ENCODE assay signal across 1 cellular context in the genomic region with DNA sequence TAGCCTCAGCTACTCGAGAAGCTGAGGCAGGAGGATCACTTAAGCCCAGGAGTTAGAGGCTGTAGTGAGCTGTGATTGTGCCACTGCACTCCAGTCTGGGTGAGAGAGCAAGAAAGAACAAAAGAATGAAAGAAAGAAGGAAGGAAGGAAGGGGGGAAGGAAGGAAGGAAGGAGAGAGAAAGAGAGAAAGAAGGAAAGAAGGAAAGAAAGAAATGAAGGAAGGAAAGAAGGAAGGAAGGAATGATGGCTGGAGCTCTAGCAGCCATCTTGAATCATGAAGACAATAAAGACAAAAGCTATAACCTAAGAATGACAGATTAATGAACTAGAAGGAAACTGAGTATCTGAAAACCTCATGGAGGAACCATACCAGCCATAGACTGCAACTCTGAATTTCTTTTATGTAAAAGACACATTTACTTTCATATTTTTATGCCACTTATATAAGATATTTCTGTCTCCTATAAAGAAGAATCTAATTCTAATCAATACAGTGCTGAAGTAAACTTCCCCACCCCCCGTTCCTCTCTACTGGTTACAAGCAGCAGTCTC.
TF ChIP-seq lines count a peak whose summit lies in the region.

No MANE protein-coding gene starts in this region.

TF ChIP-seq in K562, 482 proteins besides CTCF, POLR2A, EP300 and RAD21 (continued from another document):
- no peak for TF ChIP-seq HSF4 (CRISPR knock-in tag; IDR thresholded peaks at IDR 0.05; ENCODE audit: borderline replicate concordance)
- no peak for TF ChIP-seq JUNB (CRISPR knock-in tag; conservative IDR thresholded peaks at IDR 0.05)
- TF ChIP-seq ZSCAN32 (CRISPR knock-in tag; IDR thresholded peaks at IDR 0.05): no peak
- TF ChIP-seq KDM5B (IDR thresholded peaks at IDR 0.05; ENCODE audit: insufficient replicate concordance, low read depth, low read length): no peak
- no peak for TF ChIP-seq RBM15 (IDR thresholded peaks at IDR 0.05; ENCODE audit: insufficient read depth, low read length)
- no peak for TF ChIP-seq YY1 (IDR thresholded peaks at IDR 0.05; ENCODE audit: borderline replicate concordance in 1 of 3, control insufficient read depth in 1 of 3, extremely low read depth in 1 of 3, insufficient read depth in 3 of 3, insufficient read length in 1 of 3, insufficient replicate concordance in 2 of 3, low read depth in 1 of 3, low read length in 2 of 3)
- no peak for TF ChIP-seq ZNF41 (CRISPR knock-in tag; conservative IDR thresholded peaks at IDR 0.05)
- TF ChIP-seq RBM14 (IDR thresholded peaks at IDR 0.05; ENCODE audit: borderline replicate concordance, insufficient read depth, low read depth, low read length): no peak
- no peak for TF ChIP-seq C11orf30 (IDR thresholded peaks at IDR 0.05; ENCODE audit: low read depth)
- peak; percentile 56; the same call in 1 of the 2 replicates for TF ChIP-seq PHB2 (IDR thresholded peaks at IDR 0.05; ENCODE audit: low read depth)
- TF ChIP-seq NFRKB (IDR thresholded peaks at IDR 0.05; ENCODE audit: low read depth): 0 out of 2 replicates have a peak, but pooled peaks have one; percentile 33
- no peak for TF ChIP-seq XRCC3 (IDR thresholded peaks at IDR 0.05)
- no peak for TF ChIP-seq HIVEP1 (CRISPR knock-in tag; IDR thresholded peaks at IDR 0.05)
- no peak for TF ChIP-seq CHCHD3 (CRISPR knock-in tag; IDR thresholded peaks at IDR 0.05)
- TF ChIP-seq, protein P1, sequence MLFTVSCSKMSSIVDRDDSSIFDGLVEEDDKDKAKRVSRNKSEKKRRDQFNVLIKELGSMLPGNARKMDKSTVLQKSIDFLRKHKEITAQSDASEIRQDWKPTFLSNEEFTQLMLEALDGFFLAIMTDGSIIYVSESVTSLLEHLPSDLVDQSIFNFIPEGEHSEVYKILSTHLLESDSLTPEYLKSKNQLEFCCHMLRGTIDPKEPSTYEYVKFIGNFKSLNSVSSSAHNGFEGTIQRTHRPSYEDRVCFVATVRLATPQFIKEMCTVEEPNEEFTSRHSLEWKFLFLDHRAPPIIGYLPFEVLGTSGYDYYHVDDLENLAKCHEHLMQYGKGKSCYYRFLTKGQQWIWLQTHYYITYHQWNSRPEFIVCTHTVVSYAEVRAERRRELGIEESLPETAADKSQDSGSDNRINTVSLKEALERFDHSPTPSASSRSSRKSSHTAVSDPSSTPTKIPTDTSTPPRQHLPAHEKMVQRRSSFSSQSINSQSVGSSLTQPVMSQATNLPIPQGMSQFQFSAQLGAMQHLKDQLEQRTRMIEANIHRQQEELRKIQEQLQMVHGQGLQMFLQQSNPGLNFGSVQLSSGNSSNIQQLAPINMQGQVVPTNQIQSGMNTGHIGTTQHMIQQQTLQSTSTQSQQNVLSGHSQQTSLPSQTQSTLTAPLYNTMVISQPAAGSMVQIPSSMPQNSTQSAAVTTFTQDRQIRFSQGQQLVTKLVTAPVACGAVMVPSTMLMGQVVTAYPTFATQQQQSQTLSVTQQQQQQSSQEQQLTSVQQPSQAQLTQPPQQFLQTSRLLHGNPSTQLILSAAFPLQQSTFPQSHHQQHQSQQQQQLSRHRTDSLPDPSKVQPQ (CRISPR knock-in tag; IDR thresholded peaks at IDR 0.05; ENCODE audit: borderline replicate concordance): no peak
- TF ChIP-seq, protein P2, sequence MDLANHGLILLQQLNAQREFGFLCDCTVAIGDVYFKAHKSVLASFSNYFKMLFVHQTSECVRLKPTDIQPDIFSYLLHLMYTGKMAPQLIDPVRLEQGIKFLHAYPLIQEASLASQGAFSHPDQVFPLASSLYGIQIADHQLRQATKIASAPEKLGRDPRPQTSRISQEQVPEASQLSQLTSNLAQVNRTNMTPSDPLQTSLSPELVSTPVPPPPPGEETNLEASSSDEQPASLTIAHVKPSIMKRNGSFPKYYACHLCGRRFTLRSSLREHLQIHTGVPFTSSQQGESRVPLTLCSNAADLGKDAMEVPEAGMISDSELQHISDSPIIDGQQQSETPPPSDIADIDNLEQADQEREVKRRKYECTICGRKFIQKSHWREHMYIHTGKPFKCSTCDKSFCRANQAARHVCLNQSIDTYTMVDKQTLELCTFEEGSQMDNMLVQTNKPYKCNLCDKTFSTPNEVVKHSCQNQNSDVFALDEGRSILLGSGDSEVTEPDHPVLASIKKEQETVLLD (IDR thresholded peaks at IDR 0.05): no peak
- TF ChIP-seq, protein P3, sequence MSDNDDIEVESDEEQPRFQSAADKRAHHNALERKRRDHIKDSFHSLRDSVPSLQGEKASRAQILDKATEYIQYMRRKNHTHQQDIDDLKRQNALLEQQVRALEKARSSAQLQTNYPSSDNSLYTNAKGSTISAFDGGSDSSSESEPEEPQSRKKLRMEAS (CRISPR knock-in tag; IDR thresholded peaks at IDR 0.05): no peak
- TF ChIP-seq, protein P4, sequence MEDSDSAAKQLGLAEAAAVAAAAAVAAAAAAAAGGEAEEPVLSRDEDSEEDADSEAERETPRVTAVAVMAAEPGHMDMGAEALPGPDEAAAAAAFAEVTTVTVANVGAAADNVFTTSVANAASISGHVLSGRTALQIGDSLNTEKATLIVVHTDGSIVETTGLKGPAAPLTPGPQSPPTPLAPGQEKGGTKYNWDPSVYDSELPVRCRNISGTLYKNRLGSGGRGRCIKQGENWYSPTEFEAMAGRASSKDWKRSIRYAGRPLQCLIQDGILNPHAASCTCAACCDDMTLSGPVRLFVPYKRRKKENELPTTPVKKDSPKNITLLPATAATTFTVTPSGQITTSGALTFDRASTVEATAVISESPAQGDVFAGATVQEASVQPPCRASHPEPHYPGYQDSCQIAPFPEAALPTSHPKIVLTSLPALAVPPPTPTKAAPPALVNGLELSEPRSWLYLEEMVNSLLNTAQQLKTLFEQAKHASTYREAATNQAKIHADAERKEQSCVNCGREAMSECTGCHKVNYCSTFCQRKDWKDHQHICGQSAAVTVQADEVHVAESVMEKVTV (CRISPR knock-in tag; IDR thresholded peaks at IDR 0.05): no peak
- TF ChIP-seq PCBP2 (IDR thresholded peaks at IDR 0.05; ENCODE audit: low read depth, low read length, poor library complexity, severe bottlenecking): no peak
- TF ChIP-seq ATF7 (IDR thresholded peaks at IDR 0.05): no peak
- TF ChIP-seq IRF2 (CRISPR knock-in tag; IDR thresholded peaks at IDR 0.05): no peak
- TF ChIP-seq, protein P5, sequence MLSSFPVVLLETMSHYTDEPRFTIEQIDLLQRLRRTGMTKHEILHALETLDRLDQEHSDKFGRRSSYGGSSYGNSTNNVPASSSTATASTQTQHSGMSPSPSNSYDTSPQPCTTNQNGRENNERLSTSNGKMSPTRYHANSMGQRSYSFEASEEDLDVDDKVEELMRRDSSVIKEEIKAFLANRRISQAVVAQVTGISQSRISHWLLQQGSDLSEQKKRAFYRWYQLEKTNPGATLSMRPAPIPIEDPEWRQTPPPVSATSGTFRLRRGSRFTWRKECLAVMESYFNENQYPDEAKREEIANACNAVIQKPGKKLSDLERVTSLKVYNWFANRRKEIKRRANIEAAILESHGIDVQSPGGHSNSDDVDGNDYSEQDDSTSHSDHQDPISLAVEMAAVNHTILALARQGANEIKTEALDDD (IDR thresholded peaks at IDR 0.05): no peak
- TF ChIP-seq, protein P6, sequence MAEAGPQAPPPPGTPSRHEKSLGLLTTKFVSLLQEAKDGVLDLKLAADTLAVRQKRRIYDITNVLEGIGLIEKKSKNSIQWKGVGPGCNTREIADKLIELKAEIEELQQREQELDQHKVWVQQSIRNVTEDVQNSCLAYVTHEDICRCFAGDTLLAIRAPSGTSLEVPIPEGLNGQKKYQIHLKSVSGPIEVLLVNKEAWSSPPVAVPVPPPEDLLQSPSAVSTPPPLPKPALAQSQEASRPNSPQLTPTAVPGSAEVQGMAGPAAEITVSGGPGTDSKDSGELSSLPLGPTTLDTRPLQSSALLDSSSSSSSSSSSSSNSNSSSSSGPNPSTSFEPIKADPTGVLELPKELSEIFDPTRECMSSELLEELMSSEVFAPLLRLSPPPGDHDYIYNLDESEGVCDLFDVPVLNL (CRISPR knock-in tag; IDR thresholded peaks at IDR 0.05; ENCODE audit: low read depth): no peak
- no peak for TF ChIP-seq ZNF175 (CRISPR knock-in tag; IDR thresholded peaks at IDR 0.05; ENCODE audit: low read depth)
- TF ChIP-seq EZH2 (IDR thresholded peaks at IDR 0.05; ENCODE audit: borderline replicate concordance, low read depth, low read length): no peak
- TF ChIP-seq KAT2B (IDR thresholded peaks at IDR 0.05; ENCODE audit: low read depth, low read length): no peak
- TF ChIP-seq, protein P7, sequence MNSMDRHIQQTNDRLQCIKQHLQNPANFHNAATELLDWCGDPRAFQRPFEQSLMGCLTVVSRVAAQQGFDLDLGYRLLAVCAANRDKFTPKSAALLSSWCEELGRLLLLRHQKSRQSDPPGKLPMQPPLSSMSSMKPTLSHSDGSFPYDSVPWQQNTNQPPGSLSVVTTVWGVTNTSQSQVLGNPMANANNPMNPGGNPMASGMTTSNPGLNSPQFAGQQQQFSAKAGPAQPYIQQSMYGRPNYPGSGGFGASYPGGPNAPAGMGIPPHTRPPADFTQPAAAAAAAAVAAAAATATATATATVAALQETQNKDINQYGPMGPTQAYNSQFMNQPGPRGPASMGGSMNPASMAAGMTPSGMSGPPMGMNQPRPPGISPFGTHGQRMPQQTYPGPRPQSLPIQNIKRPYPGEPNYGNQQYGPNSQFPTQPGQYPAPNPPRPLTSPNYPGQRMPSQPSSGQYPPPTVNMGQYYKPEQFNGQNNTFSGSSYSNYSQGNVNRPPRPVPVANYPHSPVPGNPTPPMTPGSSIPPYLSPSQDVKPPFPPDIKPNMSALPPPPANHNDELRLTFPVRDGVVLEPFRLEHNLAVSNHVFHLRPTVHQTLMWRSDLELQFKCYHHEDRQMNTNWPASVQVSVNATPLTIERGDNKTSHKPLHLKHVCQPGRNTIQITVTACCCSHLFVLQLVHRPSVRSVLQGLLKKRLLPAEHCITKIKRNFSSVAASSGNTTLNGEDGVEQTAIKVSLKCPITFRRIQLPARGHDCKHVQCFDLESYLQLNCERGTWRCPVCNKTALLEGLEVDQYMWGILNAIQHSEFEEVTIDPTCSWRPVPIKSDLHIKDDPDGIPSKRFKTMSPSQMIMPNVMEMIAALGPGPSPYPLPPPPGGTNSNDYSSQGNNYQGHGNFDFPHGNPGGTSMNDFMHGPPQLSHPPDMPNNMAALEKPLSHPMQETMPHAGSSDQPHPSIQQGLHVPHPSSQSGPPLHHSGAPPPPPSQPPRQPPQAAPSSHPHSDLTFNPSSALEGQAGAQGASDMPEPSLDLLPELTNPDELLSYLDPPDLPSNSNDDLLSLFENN (IDR thresholded peaks at IDR 0.05; ENCODE audit: low read depth in 2 of 2, low read length in 2 of 2): no peak
- no peak for TF ChIP-seq BRD4 (IDR thresholded peaks at IDR 0.05)
- TF ChIP-seq L3MBTL2 (IDR thresholded peaks at IDR 0.05): no peak
- TF ChIP-seq ERF (CRISPR knock-in tag; IDR thresholded peaks at IDR 0.05): no peak
- TF ChIP-seq NCOA4 (IDR thresholded peaks at IDR 0.05; ENCODE audit: partially characterized antibody): peak; percentile 62
- TF ChIP-seq TBL1XR1 (IDR thresholded peaks at IDR 0.05; ENCODE audit: low read length in 2 of 2): no peak
- TF ChIP-seq ZNF133 (CRISPR knock-in tag; IDR thresholded peaks at IDR 0.05): no peak
- no peak for TF ChIP-seq BCL6 (CRISPR knock-in tag; IDR thresholded peaks at IDR 0.05)
- TF ChIP-seq MXI1 (IDR thresholded peaks at IDR 0.05; ENCODE audit: low read depth, low read length): no peak
- TF ChIP-seq DIDO1 (tag; IDR thresholded peaks at IDR 0.05; ENCODE audit: low read depth): no peak
- TF ChIP-seq POLR2AphosphoS2 (IDR thresholded peaks at IDR 0.05; ENCODE audit: low read length): no peak
- TF ChIP-seq KDM1A (IDR thresholded peaks at IDR 0.05): 0 out of 4 replicates have a peak, but pooled peaks of 1 of the 2 experiments have one; percentile 20
